ENCODE assay signal across 30 cellular contexts in the genomic region with DNA sequence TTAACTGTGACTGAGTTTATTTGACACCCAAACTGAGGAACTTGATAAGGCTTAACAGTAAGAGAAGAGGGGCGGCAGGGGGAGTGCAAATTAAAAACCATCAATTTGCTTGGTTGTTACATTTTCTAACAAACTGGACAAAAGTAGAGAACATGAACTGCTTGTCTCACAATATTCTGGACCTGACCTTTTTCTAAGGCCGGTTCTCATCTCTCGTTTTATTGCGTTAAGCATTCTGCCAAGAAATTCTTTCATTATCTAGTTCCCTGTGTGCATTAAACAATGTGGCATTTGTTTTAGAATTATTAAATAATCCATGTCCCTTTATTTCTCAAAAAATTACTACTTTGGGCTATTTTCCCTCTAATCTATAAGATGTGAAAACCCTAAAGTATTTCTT.
"Had no signal": no experiment of that assay in that cellular context is flagged by ENCODE, and none has a peak within 500 bp of the region (broad histone marks: within the 10 kb centered on the region; RNA-seq: fewer than 3 reads in every experiment).

No MANE protein-coding gene starts in this region.

- ATAC-seq: activated CD8-positive, alpha-beta memory T cell treated with anti-CD3 and anti-CD28 coated beads, Interleukin-2, amount 10 ng/mL, durations not matched to agents 7 days and 5 days; activated naive CD8-positive, alpha-beta T cell treated with anti-CD3 and anti-CD28 coated beads, Interleukin-2, amount 50 U/mL, for 24 hours; PC-3 had no signal

- H3K9ac ChIP-seq: KMS-11 had no signal

- H3K4me3 ChIP-seq: Peyer's patch, SK-N-MC had no signal

- H3K36me3 ChIP-seq: brain microvascular endothelial cell, Peyer's patch, WERI-Rb-1 had no signal

- H3K27me3 ChIP-seq: brain microvascular endothelial cell, Peyer's patch had no signal

- H3K27ac ChIP-seq: brain microvascular endothelial cell, KMS-11, Peyer's patch, SK-N-MC, WERI-Rb-1 had no signal

- DNase-seq: activated CD4-positive, alpha-beta memory T cell treated with anti-CD3 and anti-CD28 coated beads, Interleukin-2, amount 10 ng/mL, durations not matched to agents 7 days and 5 days; activated CD4-positive, alpha-beta T cell treated with anti-CD3 and anti-CD28 coated beads for 1 hour; activated CD4-positive, alpha-beta T cell treated with anti-CD3 and anti-CD28 coated beads for 48 hours; activated CD4-positive, CD25-positive, alpha-beta regulatory T cell; activated CD8-positive, alpha-beta memory T cell treated with anti-CD3 and anti-CD28 coated beads for 24 hours; activated CD8-positive, alpha-beta memory T cell treated with anti-CD3 and anti-CD28 coated beads, Interleukin-2, amount 10 ng/mL, durations not matched to agents 7 days and 5 days; activated CD8-positive, alpha-beta memory T cell treated with anti-CD3 and anti-CD28 coated beads, Interleukin-2, amount 50 U/mL, for 48 hours; activated effector memory CD4-positive, alpha-beta T cell treated with Interleukin-2 at 50 U/mL for 16 hours; activated naive CD4-positive, alpha-beta T cell treated with anti-CD3 and anti-CD28 coated beads, Interleukin-2, amount 10 ng/mL, durations not matched to agents 7 days and 5 days; activated naive CD8-positive, alpha-beta T cell treated with anti-CD3 and anti-CD28 coated beads, Interleukin-2, amount 50 U/mL, for 24 hours; activated T-cell treated with anti-CD3 and anti-CD28 coated beads, Interleukin-2, amount 50 U/mL, for 48 hours; amniotic stem cell; aorta; brain microvascular endothelial cell; MM.1S; MV-4-11; NCI-H1694 treated with DMSO at 0.1 percent for 48 hours; NCI-H2029; NCI-H345; NCI-H524 treated with DMSO at 0.1 percent for 48 hours; NK-92 treated with Interleukin-12 subunit alpha and Interleukin-12 subunit beta, amount 100 ng/mL, for 24 hours; PC-3; Peyer's patch; RPMI8226; T-helper 1 cell; T-helper 2 cell; T-helper 9 cell; WERI-Rb-1 had no signal

- H3K9me3 ChIP-seq: Peyer's patch had no signal

- H3K4me2 ChIP-seq: KMS-11 had no signal

- H3K4me1 ChIP-seq: Peyer's patch had no signal
